In genomic region chr13:28336193-28336657, GRCh38 we compare ENCODE assay signal across 1 cellular context.
TF ChIP-seq lines count a peak whose summit lies in the region.

No MANE protein-coding gene starts in this region.

TF ChIP-seq in HepG2, 621 proteins besides CTCF, POLR2A, EP300 and RAD21 (continued from another document):
- TF ChIP-seq PRDM15 (CRISPR knock-in tag; IDR thresholded peaks at IDR 0.05) (no peak), PAWR (CRISPR knock-in tag; IDR thresholded peaks at IDR 0.05; ENCODE audit: borderline replicate concordance) (no peak), HNRNPH1 (optimal IDR thresholded peaks at IDR 0.05; ENCODE audit: low read depth, low read length) (no peak), ZNF18 (CRISPR knock-in tag; IDR thresholded peaks at IDR 0.05; ENCODE audit: insufficient replicate concordance) (no peak), MED13 (CRISPR knock-in tag; IDR thresholded peaks at IDR 0.05) (no peak)
